2 cellular contexts compared by ENCODE assay signal in the genomic region with DNA sequence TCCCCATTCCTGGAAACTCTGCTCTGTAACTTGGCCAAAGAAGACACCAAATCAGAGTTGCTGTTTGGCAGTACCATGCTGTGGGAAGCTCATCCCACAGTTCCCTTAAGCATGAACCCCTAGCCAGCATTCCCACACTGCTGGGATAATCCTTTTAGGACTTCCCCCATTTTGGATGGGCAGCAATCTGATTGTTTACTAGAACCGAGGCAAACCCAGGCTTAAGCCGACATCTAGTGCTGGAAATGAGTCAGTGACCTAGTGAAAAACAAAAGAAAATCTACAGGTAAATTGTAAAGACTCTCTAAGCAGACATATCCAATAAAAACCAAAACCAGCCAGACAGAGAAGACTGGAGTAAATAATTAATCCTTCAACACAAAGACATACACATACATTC.
TF ChIP-seq lines count a peak whose summit lies in the region.

No MANE protein-coding gene starts in this region.

TF ChIP-seq in GM12878, 131 proteins besides CTCF, POLR2A, EP300 and RAD21:
- TF ChIP-seq CHD2 (IDR thresholded peaks at IDR 0.05; ENCODE audit: borderline replicate concordance, low read depth, low read length) (no peak), IRF4 (IDR thresholded peaks at IDR 0.05; ENCODE audit: low read depth, low read length) (no peak), ZNF207 (IDR thresholded peaks at IDR 0.05; ENCODE audit: borderline replicate concordance) (no peak), KLF5 (IDR thresholded peaks at IDR 0.05; ENCODE audit: partially characterized antibody) (no peak), GABPA (IDR thresholded peaks at IDR 0.05; ENCODE audit: low read depth) (no peak), TBL1XR1 (IDR thresholded peaks at IDR 0.05; ENCODE audit: low read depth, low read length) (no peak)

TF ChIP-seq in liver, 16 proteins besides CTCF, POLR2A, EP300 and RAD21:
- TF ChIP-seq YY1 (IDR thresholded peaks at IDR 0.05) (no peak), TAF1 (conservative IDR thresholded peaks at IDR 0.05) (no peak), FOXA2 (IDR thresholded peaks at IDR 0.05) (no peak), HNF4A (conservative IDR thresholded peaks at IDR 0.05) (no peak), NR2F2 (IDR thresholded peaks at IDR 0.05) (no peak), FOXA1 (IDR thresholded peaks at IDR 0.05) (no peak), JUND (IDR thresholded peaks at IDR 0.05) (no peak), RXRA (IDR thresholded peaks at IDR 0.05) (no peak), EGR1 (IDR thresholded peaks at IDR 0.05; ENCODE audit: low read depth in 2 of 2) (no peak), HNF4G (IDR thresholded peaks at IDR 0.05) (no peak), SP1 (IDR thresholded peaks at IDR 0.05) (no peak), GABPA (IDR thresholded peaks at IDR 0.05 in 1 of 2, conservative IDR thresholded peaks at IDR 0.05 in 1 of 2) (no peak)
- TF ChIP-seq, protein P1, sequence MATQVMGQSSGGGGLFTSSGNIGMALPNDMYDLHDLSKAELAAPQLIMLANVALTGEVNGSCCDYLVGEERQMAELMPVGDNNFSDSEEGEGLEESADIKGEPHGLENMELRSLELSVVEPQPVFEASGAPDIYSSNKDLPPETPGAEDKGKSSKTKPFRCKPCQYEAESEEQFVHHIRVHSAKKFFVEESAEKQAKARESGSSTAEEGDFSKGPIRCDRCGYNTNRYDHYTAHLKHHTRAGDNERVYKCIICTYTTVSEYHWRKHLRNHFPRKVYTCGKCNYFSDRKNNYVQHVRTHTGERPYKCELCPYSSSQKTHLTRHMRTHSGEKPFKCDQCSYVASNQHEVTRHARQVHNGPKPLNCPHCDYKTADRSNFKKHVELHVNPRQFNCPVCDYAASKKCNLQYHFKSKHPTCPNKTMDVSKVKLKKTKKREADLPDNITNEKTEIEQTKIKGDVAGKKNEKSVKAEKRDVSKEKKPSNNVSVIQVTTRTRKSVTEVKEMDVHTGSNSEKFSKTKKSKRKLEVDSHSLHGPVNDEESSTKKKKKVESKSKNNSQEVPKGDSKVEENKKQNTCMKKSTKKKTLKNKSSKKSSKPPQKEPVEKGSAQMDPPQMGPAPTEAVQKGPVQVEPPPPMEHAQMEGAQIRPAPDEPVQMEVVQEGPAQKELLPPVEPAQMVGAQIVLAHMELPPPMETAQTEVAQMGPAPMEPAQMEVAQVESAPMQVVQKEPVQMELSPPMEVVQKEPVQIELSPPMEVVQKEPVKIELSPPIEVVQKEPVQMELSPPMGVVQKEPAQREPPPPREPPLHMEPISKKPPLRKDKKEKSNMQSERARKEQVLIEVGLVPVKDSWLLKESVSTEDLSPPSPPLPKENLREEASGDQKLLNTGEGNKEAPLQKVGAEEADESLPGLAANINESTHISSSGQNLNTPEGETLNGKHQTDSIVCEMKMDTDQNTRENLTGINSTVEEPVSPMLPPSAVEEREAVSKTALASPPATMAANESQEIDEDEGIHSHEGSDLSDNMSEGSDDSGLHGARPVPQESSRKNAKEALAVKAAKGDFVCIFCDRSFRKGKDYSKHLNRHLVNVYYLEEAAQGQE (IDR thresholded peaks at IDR 0.05): no peak
- TF ChIP-seq, protein P2, sequence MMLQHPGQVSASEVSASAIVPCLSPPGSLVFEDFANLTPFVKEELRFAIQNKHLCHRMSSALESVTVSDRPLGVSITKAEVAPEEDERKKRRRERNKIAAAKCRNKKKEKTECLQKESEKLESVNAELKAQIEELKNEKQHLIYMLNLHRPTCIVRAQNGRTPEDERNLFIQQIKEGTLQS (IDR thresholded peaks at IDR 0.05): no peak
- TF ChIP-seq, protein P3, sequence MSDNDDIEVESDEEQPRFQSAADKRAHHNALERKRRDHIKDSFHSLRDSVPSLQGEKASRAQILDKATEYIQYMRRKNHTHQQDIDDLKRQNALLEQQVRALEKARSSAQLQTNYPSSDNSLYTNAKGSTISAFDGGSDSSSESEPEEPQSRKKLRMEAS (IDR thresholded peaks at IDR 0.05): no peak
- TF ChIP-seq, protein P4, sequence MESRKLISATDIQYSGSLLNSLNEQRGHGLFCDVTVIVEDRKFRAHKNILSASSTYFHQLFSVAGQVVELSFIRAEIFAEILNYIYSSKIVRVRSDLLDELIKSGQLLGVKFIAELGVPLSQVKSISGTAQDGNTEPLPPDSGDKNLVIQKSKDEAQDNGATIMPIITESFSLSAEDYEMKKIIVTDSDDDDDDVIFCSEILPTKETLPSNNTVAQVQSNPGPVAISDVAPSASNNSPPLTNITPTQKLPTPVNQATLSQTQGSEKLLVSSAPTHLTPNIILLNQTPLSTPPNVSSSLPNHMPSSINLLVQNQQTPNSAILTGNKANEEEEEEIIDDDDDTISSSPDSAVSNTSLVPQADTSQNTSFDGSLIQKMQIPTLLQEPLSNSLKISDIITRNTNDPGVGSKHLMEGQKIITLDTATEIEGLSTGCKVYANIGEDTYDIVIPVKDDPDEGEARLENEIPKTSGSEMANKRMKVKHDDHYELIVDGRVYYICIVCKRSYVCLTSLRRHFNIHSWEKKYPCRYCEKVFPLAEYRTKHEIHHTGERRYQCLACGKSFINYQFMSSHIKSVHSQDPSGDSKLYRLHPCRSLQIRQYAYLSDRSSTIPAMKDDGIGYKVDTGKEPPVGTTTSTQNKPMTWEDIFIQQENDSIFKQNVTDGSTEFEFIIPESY (IDR thresholded peaks at IDR 0.05): no peak
